1 cellular context compared by ENCODE assay signal in genomic region chr11:89516496-89516895, GRCh38.
TF ChIP-seq lines count a peak whose summit lies in the region.

No MANE protein-coding gene starts in this region.

TF ChIP-seq in IMR-90, 13 proteins besides CTCF, POLR2A, EP300 and RAD21:
- TF ChIP-seq SMC3 (IDR thresholded peaks at IDR 0.05; ENCODE audit: low read depth, low read length) (no peak), FOS (IDR thresholded peaks at IDR 0.05; ENCODE audit: low read depth, low read length) (no peak), CEBPB (IDR thresholded peaks at IDR 0.05; ENCODE audit: low read depth, low read length) (no peak), MAFK (IDR thresholded peaks at IDR 0.05; ENCODE audit: low read depth, low read length) (no peak), RCOR1 (IDR thresholded peaks at IDR 0.05; ENCODE audit: insufficient replicate concordance, low read length) (no peak)
- TF ChIP-seq, protein P1, sequence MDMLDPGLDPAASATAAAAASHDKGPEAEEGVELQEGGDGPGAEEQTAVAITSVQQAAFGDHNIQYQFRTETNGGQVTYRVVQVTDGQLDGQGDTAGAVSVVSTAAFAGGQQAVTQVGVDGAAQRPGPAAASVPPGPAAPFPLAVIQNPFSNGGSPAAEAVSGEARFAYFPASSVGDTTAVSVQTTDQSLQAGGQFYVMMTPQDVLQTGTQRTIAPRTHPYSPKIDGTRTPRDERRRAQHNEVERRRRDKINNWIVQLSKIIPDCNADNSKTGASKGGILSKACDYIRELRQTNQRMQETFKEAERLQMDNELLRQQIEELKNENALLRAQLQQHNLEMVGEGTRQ (IDR thresholded peaks at IDR 0.05; ENCODE audit: low read depth, low read length): no peak
